14 cellular contexts compared by ENCODE assay signal in the genomic region with DNA sequence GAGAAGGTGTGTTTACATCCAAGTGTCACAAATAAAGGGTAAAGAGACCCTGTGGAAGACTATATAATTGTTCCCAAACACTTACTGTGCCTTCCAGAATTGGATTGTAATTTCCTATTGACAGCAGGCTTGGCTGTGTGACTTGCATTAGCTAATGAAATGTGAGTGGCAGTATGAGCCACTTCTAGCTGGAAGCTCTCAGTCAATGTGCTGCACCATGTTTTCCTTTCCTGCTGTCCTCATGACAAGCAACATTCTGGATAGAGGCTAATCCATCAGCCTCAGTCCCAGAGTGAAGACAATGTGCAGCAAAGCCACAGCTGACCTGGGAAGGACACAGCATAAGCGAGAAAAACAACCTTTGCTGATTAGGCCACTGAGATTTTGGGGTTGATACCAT. TPM values are rescaled to one million over a fixed set of nuclear protein-coding genes. Genes with fewer than 3 reads are reported as not detected.
DNase-seq lines count a peak whose midpoint lies in the region; ATAC-seq lines count a peak whose summit lies in the region.
"Had no signal": no experiment of that assay in that cellular context is flagged by ENCODE, and none has a peak within 500 bp of the region (broad histone marks: within the 10 kb centered on the region; RNA-seq: fewer than 3 reads in every experiment).

No MANE protein-coding gene starts in this region.

- no peak for ATAC-seq in GM21737 (IDR thresholded peaks at IDR 0.05; ENCODE audit: unreplicated experiment)
- ATAC-seq: heart left ventricle had no signal

- H3K9me3 ChIP-seq in esophagus (ENCODE audit: control insufficient read depth in 2 of 2, insufficient read depth in 1 of 2, low read depth in 1 of 2, low read length in 1 of 2) = no peaks in the 10 kb centered on the region
- H3K9me3 ChIP-seq in CD4-positive, alpha-beta memory T cell (ENCODE audit: control insufficient read depth in 1 of 2, low read length in 2 of 2) = no peaks in the 10 kb centered on the region
- H3K9me3 ChIP-seq: heart left ventricle, mucosa of descending colon had no signal

- POLR2A ChIA-PET in CD4-positive, alpha-beta memory T cell (lab: Charles Lee; ENCODE audit: partially characterized antibody) = no interaction called here

- peaks cover 0 to under 1% of the 10 kb centered on the region in 2 donors for H3K36me3 Mint-ChIP-seq in CD4-positive, alpha-beta memory T cell
- H3K36me3 Mint-ChIP-seq: activated naive CD8-positive, alpha-beta T cell treated with anti-CD3 and anti-CD28 coated beads for 36 hours had no signal

- H3K4me3 ChIP-seq in esophagus (ENCODE audit: low read depth in 1 of 2, low read length in 2 of 2) = no peak overlapping the region
- no peak overlapping the region for H3K4me3 ChIP-seq in CD4-positive, alpha-beta memory T cell (ENCODE audit: low read length in 2 of 2)
- H3K4me3 ChIP-seq: heart left ventricle, mucosa of descending colon, SK-N-MC had no signal

- no peak overlapping the region for H3K27ac Mint-ChIP-seq in CD4-positive, alpha-beta memory T cell
- H3K27ac Mint-ChIP-seq: activated naive CD8-positive, alpha-beta T cell treated with anti-CD3 and anti-CD28 coated beads for 36 hours had no signal

- no peaks in the 10 kb centered on the region for H3K9me3 Mint-ChIP-seq in CD4-positive, alpha-beta memory T cell
- H3K9me3 Mint-ChIP-seq: activated naive CD8-positive, alpha-beta T cell treated with anti-CD3 and anti-CD28 coated beads for 36 hours had no signal

- peaks cover 0 to 3% of the 10 kb centered on the region in 2 donors for H3K4me1 ChIP-seq in esophagus (ENCODE audit: control insufficient read depth in 2 of 2, insufficient read depth in 2 of 2, low read length in 1 of 2)
- H3K4me1 ChIP-seq in CD4-positive, alpha-beta memory T cell (ENCODE audit: insufficient read depth, low read length) = peaks cover 6% of the 10 kb centered on the region

- H3K27me3 Mint-ChIP-seq in CD4-positive, alpha-beta memory T cell = peaks cover 0 to 2% of the 10 kb centered on the region in 2 donors
- H3K27me3 Mint-ChIP-seq: activated naive CD8-positive, alpha-beta T cell treated with anti-CD3 and anti-CD28 coated beads for 36 hours had no signal

- 59 to 85% methylated on average over 1 of the region's 1 CpG for WGBS in esophagus, 2 donors

- H3K27ac ChIP-seq in esophagus (ENCODE audit: low read depth in 2 of 2, low read length in 1 of 2) = peak overlapping the region; percentile 66 to 67
- H3K27ac ChIP-seq in CD4-positive, alpha-beta memory T cell (ENCODE audit: low read depth, low read length) = no peak overlapping the region
- H3K27ac ChIP-seq: heart left ventricle, SK-N-MC had no signal

- peaks cover 5 to 11% (median 6%) of the 10 kb centered on the region in 4 donors for H3K4me1 Mint-ChIP-seq in CD4-positive, alpha-beta memory T cell

- H3K27me3 ChIP-seq in esophagus (ENCODE audit: control insufficient read depth in 1 of 2, insufficient read depth in 2 of 2, low read length in 2 of 2) = no peaks in the 10 kb centered on the region
- H3K27me3 ChIP-seq in CD4-positive, alpha-beta memory T cell (ENCODE audit: insufficient read depth, low read length) = no peaks in the 10 kb centered on the region
- H3K27me3 ChIP-seq: heart left ventricle had no signal

- H3K36me3 ChIP-seq in esophagus (ENCODE audit: control insufficient read depth in 2 of 2, insufficient read depth in 2 of 2, low read length in 1 of 2) = no peaks in the 10 kb centered on the region
- H3K36me3 ChIP-seq in CD4-positive, alpha-beta memory T cell (ENCODE audit: insufficient read depth, low read length) = no peaks in the 10 kb centered on the region
- H3K36me3 ChIP-seq: heart left ventricle had no signal

- H3K4me3 Mint-ChIP-seq in CD4-positive, alpha-beta memory T cell = no peak overlapping the region
- H3K4me3 Mint-ChIP-seq: activated naive CD8-positive, alpha-beta T cell treated with anti-CD3 and anti-CD28 coated beads for 36 hours had no signal

- intact Hi-C loops in CD4-positive, alpha-beta memory T cell (cut with micrococcal nuclease) = loop anchor here (5.0 kb wide), 1 partner anchor 406 kb away; no protein-coding TSS in a partner anchor

- DNase-seq in COR-L47 (lab: John Stamatoyannopoulos, UW) (peak; percentile 86), NCI-H1417 treated with DMSO at 0.1 percent for 48 hours (lab: John Stamatoyannopoulos, UW) (peak; percentile 59), NCI-H69 (lab: John Stamatoyannopoulos, UW) (peak; percentile 87), epidermal melanocyte (ENCODE audit: insufficient read length, low spot score) (no peak), GM19240 (ENCODE audit: insufficient read length, low spot score) (no peak)
- no peak for DNase-seq in CD4-positive, alpha-beta memory T cell
- DNase-seq: activated naive CD8-positive, alpha-beta T cell treated with anti-CD3 and anti-CD28 coated beads for 36 hours; cerebellar nuclear complex; DND-41; heart left ventricle had no signal

- CTCF ChIA-PET in CD4-positive, alpha-beta memory T cell (lab: Charles Lee; ENCODE audit: partially characterized antibody) = interaction anchor here (1.7 kb wide), 1 partner anchor 167 kb away, joined by 4 read pairs; no protein-coding TSS in a partner anchor

RNA-seq across cellular contexts. Expression of a gene that starts 5.9 kb away (rescaled TPM):
- polyA plus RNA-seq in esophagus = 1 to 10 TPM; 7.0 to 8.8 TPM
- total RNA-seq in CD4-positive, alpha-beta memory T cell = 100 to 1,000 TPM in 1 of 2 experiments, 10 to 100 TPM in 1; 97.4 to 102 TPM
- 10 to 100 TPM; 23.7 to 46.6 TPM for polyA plus RNA-seq in CD4-positive, alpha-beta memory T cell

RNA-seq across cellular contexts. Expression of a gene that starts 39.7 kb away (rescaled TPM):
- polyA plus RNA-seq in esophagus = under 1 TPM; 0.06 to 0.12 TPM
- total RNA-seq in CD4-positive, alpha-beta memory T cell = under 1 TPM; 0.03 to 0.06 TPM
- polyA plus RNA-seq in CD4-positive, alpha-beta memory T cell = under 1 TPM; 0.24 to 0.49 TPM

Comparison
In these comparisons a context has a peak if more than half of its experiments do, and no peak if none do; other contexts are left out.
1. DNase-seq: peak in COR-L47 (single experiment), NCI-H1417 treated with DMSO at 0.1 percent for 48 hours (single experiment) and NCI-H69 (single experiment); none in CD4-positive, alpha-beta memory T cell (0 of 5), epidermal melanocyte (single experiment) and GM19240 (single experiment).